11 cellular contexts compared by ENCODE assay signal in the genomic region with DNA sequence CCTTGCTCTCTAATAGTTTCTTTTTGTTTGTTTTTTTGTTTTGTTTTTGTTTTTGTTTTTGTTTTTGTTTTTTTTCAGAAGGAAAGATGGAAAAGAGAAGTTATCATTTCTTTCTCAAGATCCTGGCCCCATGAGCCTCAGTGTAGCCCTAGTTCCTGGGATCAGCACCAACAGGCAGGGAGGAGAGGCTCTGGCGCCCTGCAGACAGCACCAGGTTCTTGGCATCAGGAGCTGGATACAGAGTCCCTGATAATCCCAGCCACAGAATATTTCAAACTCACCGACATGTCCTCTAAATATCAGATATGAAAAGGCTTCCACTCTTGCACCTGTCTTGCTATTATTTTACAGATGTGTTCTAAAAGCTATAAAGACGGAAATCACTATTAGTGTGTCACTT. TPM values are rescaled to one million over a fixed set of nuclear protein-coding genes. Genes with fewer than 3 reads are reported as not detected.
DNase-seq lines count a peak whose midpoint lies in the region; ATAC-seq and TF ChIP-seq lines count a peak whose summit lies in the region.
"Had no signal": no experiment of that assay in that cellular context is flagged by ENCODE, and none has a peak within 500 bp of the region (broad histone marks: within the 10 kb centered on the region; RNA-seq: fewer than 3 reads in every experiment).

No MANE protein-coding gene starts in this region.

- H3K36me3 Mint-ChIP-seq in T-helper 1 cell treated with Interleukin-12 subunit alpha and Interleukin-12 subunit beta and Interleukin-4 antibody, amounts not matched to agents 30 μg/mL and 1 μg/mL, for 36 hours (ENCODE audit: low read depth) = peaks cover 18% of the 10 kb centered on the region
- H3K36me3 Mint-ChIP-seq in activated CD4-positive, alpha-beta memory T cell treated with anti-CD3 and anti-CD28 coated beads for 36 hours = peaks cover 10% of the 10 kb centered on the region
- peaks cover 5% of the 10 kb centered on the region for H3K36me3 Mint-ChIP-seq in memory B cell

- DNase-seq in T-helper 1 cell (no peak), GM12864 (ENCODE audit: low read depth) (no peak), memory B cell (ENCODE audit: low spot score in 2 of 2) (no peak), Kasumi-1 (lab: John Stamatoyannopoulos, UW) (no peak)
- no peak for DNase-seq in activated CD4-positive, alpha-beta memory T cell treated with anti-CD3 and anti-CD28 coated beads for 36 hours
- DNase-seq: glutamatergic neuron had no signal

- TF ChIP-seq CTCF in GM12864 (IDR thresholded peaks at IDR 0.05; ENCODE audit: low read depth, low read length, missing control alignments) = no peak

- no peaks in the 10 kb centered on the region for H3K27me3 Mint-ChIP-seq in T-helper 1 cell treated with Interleukin-12 subunit alpha and Interleukin-12 subunit beta and Interleukin-4 antibody, amounts not matched to agents 30 μg/mL and 1 μg/mL, for 36 hours (ENCODE audit: low read depth)
- H3K27me3 Mint-ChIP-seq in activated CD4-positive, alpha-beta memory T cell treated with anti-CD3 and anti-CD28 coated beads for 36 hours = no peaks in the 10 kb centered on the region
- H3K27me3 Mint-ChIP-seq in memory B cell = no peaks in the 10 kb centered on the region

- H3K27ac Mint-ChIP-seq in T-helper 1 cell treated with Interleukin-12 subunit alpha and Interleukin-12 subunit beta and Interleukin-4 antibody, amounts not matched to agents 30 μg/mL and 1 μg/mL, for 36 hours = peak overlapping the region; percentile 87
- H3K27ac Mint-ChIP-seq in activated CD4-positive, alpha-beta memory T cell treated with anti-CD3 and anti-CD28 coated beads for 36 hours = peak overlapping the region; percentile 93
- H3K27ac Mint-ChIP-seq in memory B cell = peak overlapping the region; percentile 96
- H3K27ac Mint-ChIP-seq: neural progenitor cell had no signal

- peak overlapping the region; percentile 41; the same call in 1 of the 2 replicates for H3K4me3 ChIP-seq in GM12864 (ENCODE audit: low read depth, low read length)
- H3K4me3 ChIP-seq: body of pancreas, neural progenitor cell had no signal

- intact Hi-C loops in activated CD4-positive, alpha-beta memory T cell treated with anti-CD3 and anti-CD28 coated beads for 36 hours (cut with micrococcal nuclease) = loop anchor here (10.0 kb wide), 1 partner anchor 90 kb away; no protein-coding TSS in a partner anchor

- peak overlapping the region; percentile 75 for H3K4me3 Mint-ChIP-seq in T-helper 1 cell treated with Interleukin-12 subunit alpha and Interleukin-12 subunit beta and Interleukin-4 antibody, amounts not matched to agents 30 μg/mL and 1 μg/mL, for 36 hours
- H3K4me3 Mint-ChIP-seq in activated CD4-positive, alpha-beta memory T cell treated with anti-CD3 and anti-CD28 coated beads for 36 hours = peak overlapping the region; percentile 73
- peak overlapping the region; percentile 77 for H3K4me3 Mint-ChIP-seq in memory B cell
- H3K4me3 Mint-ChIP-seq: neural progenitor cell had no signal

- H3K4me1 Mint-ChIP-seq in T-helper 1 cell treated with Interleukin-12 subunit alpha and Interleukin-12 subunit beta and Interleukin-4 antibody, amounts not matched to agents 30 μg/mL and 1 μg/mL, for 36 hours (ENCODE audit: low read depth) = peaks cover 32% of the 10 kb centered on the region
- peaks cover 46% of the 10 kb centered on the region for H3K4me1 Mint-ChIP-seq in activated CD4-positive, alpha-beta memory T cell treated with anti-CD3 and anti-CD28 coated beads for 36 hours (ENCODE audit: low read depth)
- H3K4me1 Mint-ChIP-seq in memory B cell = peaks cover 44% of the 10 kb centered on the region

- ATAC-seq in memory B cell (ENCODE audit: low read depth) (no peak), GM21360 (IDR thresholded peaks at IDR 0.05; ENCODE audit: unreplicated experiment) (no peak), GM18505 (IDR thresholded peaks at IDR 0.05; ENCODE audit: unreplicated experiment) (no peak)
- ATAC-seq: body of pancreas had no signal

- H3K9me3 Mint-ChIP-seq in T-helper 1 cell treated with Interleukin-12 subunit alpha and Interleukin-12 subunit beta and Interleukin-4 antibody, amounts not matched to agents 30 μg/mL and 1 μg/mL, for 36 hours = no peaks in the 10 kb centered on the region
- peaks cover 5% of the 10 kb centered on the region for H3K9me3 Mint-ChIP-seq in activated CD4-positive, alpha-beta memory T cell treated with anti-CD3 and anti-CD28 coated beads for 36 hours
- no peaks in the 10 kb centered on the region for H3K9me3 Mint-ChIP-seq in memory B cell

- POLR2A ChIA-PET in activated CD4-positive, alpha-beta memory T cell treated with anti-CD3 and anti-CD28 coated beads for 36 hours (lab: Charles Lee) = interaction anchor here (0.7 kb wide), 1 partner anchor 87 kb away, joined by 3 read pairs; no protein-coding TSS in a partner anchor

- CTCF ChIA-PET in activated CD4-positive, alpha-beta memory T cell treated with anti-CD3 and anti-CD28 coated beads for 36 hours (lab: Charles Lee) = interaction anchor here (0.5 kb wide), 1 partner anchor 20 kb away, joined by 3 read pairs; no protein-coding TSS in a partner anchor

- TF ChIP-seq POLR2A in GM18505 (IDR thresholded peaks at IDR 0.05; ENCODE audit: borderline replicate concordance, extremely low read depth, insufficient read depth, insufficient read length) = no peak

RNA-seq across cellular contexts. Expression of a gene that starts 52.7 kb away (rescaled TPM):
- 10 to 100 TPM; 59.1 to 63.5 TPM for total RNA-seq in activated CD4-positive, alpha-beta memory T cell treated with anti-CD3 and anti-CD28 coated beads for 36 hours
